16 cellular contexts compared by ENCODE assay signal in genomic region chr4:7756561-7757355, GRCh38.
DNase-seq lines count a peak whose midpoint lies in the region; ATAC-seq and TF ChIP-seq lines count a peak whose summit lies in the region.
"Had no signal": no experiment of that assay in that cellular context is flagged by ENCODE, and none has a peak within 500 bp of the region (broad histone marks: within the 10 kb centered on the region; RNA-seq: fewer than 3 reads in every experiment).

No MANE protein-coding gene starts in this region.

- peak overlapping the region; percentile 85 for H3K14ac ChIP-seq in neuronal stem cell (ENCODE audit: low read length)

- no peaks in the 10 kb centered on the region for H3K36me3 ChIP-seq in CD8-positive, alpha-beta T cell (ENCODE audit: insufficient read depth, low read length)
- peaks cover 0 to 2% of the 10 kb centered on the region in 2 donors for H3K36me3 ChIP-seq in neuronal stem cell (replicated peaks in 1 of 2; ENCODE audit: control insufficient read depth in 2 of 2, insufficient read depth in 2 of 2, low read length in 2 of 2)
- peaks cover 0 to 20% of the 10 kb centered on the region in 2 donors for H3K36me3 ChIP-seq in gastroesophageal sphincter

- H2BK5ac ChIP-seq in neuronal stem cell (ENCODE audit: low read length), result peak overlapping the region; percentile 17

- H4K8ac ChIP-seq in neuronal stem cell (ENCODE audit: low read depth, low read length), result no peak overlapping the region

- H2AK5ac ChIP-seq in neuronal stem cell (ENCODE audit: low read depth, low read length), result peak overlapping the region; percentile 89

- H3K36me3 Mint-ChIP-seq in CD8-positive, alpha-beta T cell, result peaks cover 4% of the 10 kb centered on the region
- H3K36me3 Mint-ChIP-seq in central memory CD8-positive, alpha-beta T cell (ENCODE audit: insufficient read depth), result peaks cover 6% of the 10 kb centered on the region
- peaks cover 4% of the 10 kb centered on the region for H3K36me3 Mint-ChIP-seq in activated CD4-positive, alpha-beta T cell treated with anti-CD3 and anti-CD28 coated beads for 36 hours (ENCODE audit: low read depth)

- H3K4me1 ChIP-seq in CD8-positive, alpha-beta T cell (ENCODE audit: insufficient read depth, low read length), result peaks cover 32% of the 10 kb centered on the region
- H3K4me1 ChIP-seq in neuronal stem cell (ENCODE audit: control insufficient read depth in 2 of 2, insufficient read depth in 1 of 2, low read depth in 1 of 2, low read length in 2 of 2) (peaks cover 9 to 17% of the 10 kb centered on the region in 2 donors), gastroesophageal sphincter (peaks cover 0 to 42% (median 6%) of the 10 kb centered on the region in 3 donors)
- H3K4me1 ChIP-seq: BE2C had no signal

- no peak for ATAC-seq in CD8-positive, alpha-beta T cell
- no peak for ATAC-seq in central memory CD8-positive, alpha-beta T cell (replicated peaks; ENCODE audit: extremely low read depth, poor library complexity, severe bottlenecking)
- ATAC-seq in gastroesophageal sphincter, result no peak
- no peak for ATAC-seq in activated CD4-positive, alpha-beta T cell treated with anti-CD3 and anti-CD28 coated beads for 36 hours

- no peaks in the 10 kb centered on the region for H3K27me3 Mint-ChIP-seq in CD8-positive, alpha-beta T cell (ENCODE audit: low read depth)
- no peaks in the 10 kb centered on the region for H3K27me3 Mint-ChIP-seq in central memory CD8-positive, alpha-beta T cell
- H3K27me3 Mint-ChIP-seq in activated CD4-positive, alpha-beta T cell treated with anti-CD3 and anti-CD28 coated beads for 36 hours, result no peaks in the 10 kb centered on the region
- H3K27me3 Mint-ChIP-seq: progenitor cell of endocrine pancreas had no signal

- H2AFZ ChIP-seq in neuronal stem cell (ENCODE audit: low read length), result no peak overlapping the region

- peaks cover 2% of the 10 kb centered on the region for H3K79me1 ChIP-seq in neuronal stem cell (ENCODE audit: low read depth, low read length)

- H3K4me3 Mint-ChIP-seq in CD8-positive, alpha-beta T cell, result no peak overlapping the region
- no peak overlapping the region for H3K4me3 Mint-ChIP-seq in central memory CD8-positive, alpha-beta T cell
- no peak overlapping the region for H3K4me3 Mint-ChIP-seq in activated CD4-positive, alpha-beta T cell treated with anti-CD3 and anti-CD28 coated beads for 36 hours

- H3K9ac ChIP-seq in neuronal stem cell (ENCODE audit: low read depth, low read length, poor library complexity), result peak overlapping the region; percentile 68

- TF ChIP-seq EP300 in gastroesophageal sphincter (IDR thresholded peaks at IDR 0.05), result no peak

- DNase-seq in CD8-positive, alpha-beta T cell, result no peak
- DNase-seq in OCI-M1 (lab: John Stamatoyannopoulos, UW), result peak; percentile 2
- DNase-seq in central memory CD8-positive, alpha-beta T cell (ENCODE audit: low spot score in 2 of 2), result no peak
- DNase-seq in neuronal stem cell (ENCODE audit: low spot score), result no peak
- DNase-seq in central memory CD4-positive, alpha-beta T cell, result no peak
- no peak for DNase-seq in activated CD4-positive, alpha-beta T cell treated with anti-CD3 and anti-CD28 coated beads for 36 hours
- DNase-seq: activated naive CD4-positive, alpha-beta T cell treated with Interleukin-2 at 50 U/mL for 16 hours; BE2C; DMS53; effector memory CD4-positive, alpha-beta T cell; GOT3; NCI-H187 treated with DMSO at 0.1 percent for 48 hours; NCI-H524; stimulated activated CD4-positive, alpha-beta T cell treated with anti-CD3 and anti-CD28 coated beads, Interleukin-15, amount 100 ng/mL, for 24 hours had no signal

- no peak for TF ChIP-seq POLR2A in gastroesophageal sphincter (IDR thresholded peaks at IDR 0.05)

- no peaks in the 10 kb centered on the region for H3K27me3 ChIP-seq in CD8-positive, alpha-beta T cell (ENCODE audit: insufficient read depth, low read length)
- H3K27me3 ChIP-seq in neuronal stem cell (ENCODE audit: control insufficient read depth in 3 of 3, insufficient read depth in 3 of 3, low read depth in 1 of 3, low read length in 3 of 3) (peaks cover 0 to 6% (median 0%) of the 10 kb centered on the region in 3 experiments), gastroesophageal sphincter (no peaks in the 10 kb centered on the region)
- H3K27me3 ChIP-seq: BE2C had no signal

- H3K18ac ChIP-seq in neuronal stem cell (ENCODE audit: low read length), result peak overlapping the region; percentile 63

- intact Hi-C loops in CD8-positive, alpha-beta T cell (cut with DNase I, micrococcal nuclease), result loop anchor here in 1 of 2 experiments (5.0 kb wide), 2 partner anchors 401 to 654 kb away; partner anchors contain the start of gene ABLIM2
- intact Hi-C loops in activated CD4-positive, alpha-beta T cell treated with anti-CD3 and anti-CD28 coated beads for 36 hours (cut with DNase I, micrococcal nuclease), result no loop called here

- no peak overlapping the region for H3K4me3 ChIP-seq in CD8-positive, alpha-beta T cell (ENCODE audit: low read depth, low read length)
- H3K4me3 ChIP-seq in neuronal stem cell (ENCODE audit: low read length in 2 of 2) (no peak overlapping the region), gastroesophageal sphincter (no peak overlapping the region)

- no peak overlapping the region for H4K91ac ChIP-seq in neuronal stem cell (ENCODE audit: low read depth, low read length, poor library complexity)

- peak overlapping the region; percentile 10 for H3K27ac Mint-ChIP-seq in CD8-positive, alpha-beta T cell
- peak overlapping the region; percentile 86 for H3K27ac Mint-ChIP-seq in central memory CD8-positive, alpha-beta T cell (ENCODE audit: low read depth)
- H3K27ac Mint-ChIP-seq in activated CD4-positive, alpha-beta T cell treated with anti-CD3 and anti-CD28 coated beads for 36 hours, result no peak overlapping the region
- H3K27ac Mint-ChIP-seq: progenitor cell of endocrine pancreas had no signal

- WGBS in neuronal stem cell (ENCODE audit: extremely low coverage in 2 of 2, insufficient read length in 2 of 2, insufficient replicate concordance in 1 of 2), 2 donors, result no CpG with 5 or more reads among the region's 32 CpGs
- WGBS in gastroesophageal sphincter (ENCODE audit: low coverage in 1 of 2), 2 donors, result 82% methylated on average over 5 of the region's 32 CpGs; no CpG with 5 or more reads in 1 of the 2 donors

- peaks cover 27% of the 10 kb centered on the region for H3K4me1 Mint-ChIP-seq in CD8-positive, alpha-beta T cell (ENCODE audit: low read depth)
- H3K4me1 Mint-ChIP-seq in central memory CD8-positive, alpha-beta T cell, result peaks cover 18% of the 10 kb centered on the region
- peaks cover 26% of the 10 kb centered on the region for H3K4me1 Mint-ChIP-seq in activated CD4-positive, alpha-beta T cell treated with anti-CD3 and anti-CD28 coated beads for 36 hours

- TF ChIP-seq CTCF in CD8-positive, alpha-beta T cell (IDR thresholded peaks at IDR 0.05), result no peak
- TF ChIP-seq CTCF in gastroesophageal sphincter (IDR thresholded peaks at IDR 0.05), result no peak

- H3K23ac ChIP-seq in neuronal stem cell (ENCODE audit: low read depth, low read length, poor library complexity), result no peak overlapping the region

- H3K4me2 ChIP-seq in neuronal stem cell (ENCODE audit: insufficient read depth, low read length, poor library complexity, severe bottlenecking), result no peak overlapping the region

- no peaks in the 10 kb centered on the region for H3K9me3 Mint-ChIP-seq in CD8-positive, alpha-beta T cell
- H3K9me3 Mint-ChIP-seq in central memory CD8-positive, alpha-beta T cell, result no peaks in the 10 kb centered on the region
- H3K9me3 Mint-ChIP-seq in activated CD4-positive, alpha-beta T cell treated with anti-CD3 and anti-CD28 coated beads for 36 hours (ENCODE audit: low read depth), result no peaks in the 10 kb centered on the region

- peak overlapping the region; percentile 41 for H3K4ac ChIP-seq in neuronal stem cell (ENCODE audit: low read length)

- peak overlapping the region; percentile 33 for H2BK120ac ChIP-seq in neuronal stem cell (ENCODE audit: low read depth, low read length)

- CTCF ChIA-PET in CD8-positive, alpha-beta T cell (lab: Charles Lee), result interaction anchor here (1.1 kb wide), 1 partner anchor 230 kb away, joined by 3 read pairs; no protein-coding TSS in a partner anchor
- CTCF ChIA-PET in activated CD4-positive, alpha-beta T cell treated with anti-CD3 and anti-CD28 coated beads for 36 hours (lab: Charles Lee), result no interaction called here

- peak overlapping the region; percentile 25 for H2BK12ac ChIP-seq in neuronal stem cell (ENCODE audit: low read length)

- H3K9me3 ChIP-seq in CD8-positive, alpha-beta T cell (ENCODE audit: low read length), result no peaks in the 10 kb centered on the region
- H3K9me3 ChIP-seq in neuronal stem cell (replicated peaks in 1 of 2; ENCODE audit: control insufficient read depth in 2 of 2, insufficient read depth in 1 of 2, low read depth in 1 of 2, low read length in 2 of 2) (no peaks in the 10 kb centered on the region), gastroesophageal sphincter (no peaks in the 10 kb centered on the region)
- H3K9me3 ChIP-seq: BE2C had no signal

- no peak overlapping the region for H3K27ac ChIP-seq in CD8-positive, alpha-beta T cell (ENCODE audit: low read depth, low read length)
- no peak overlapping the region for H3K27ac ChIP-seq in neuronal stem cell (replicated peaks; ENCODE audit: low read length)
- H3K27ac ChIP-seq in gastroesophageal sphincter, result peak overlapping the region in 2 of 4 donors; percentile 48 to 62

- POLR2A ChIA-PET in CD8-positive, alpha-beta T cell (lab: Charles Lee), result interaction anchor here (0.5 kb wide), 1 partner anchor 1100 kb away, joined by 4 read pairs; no protein-coding TSS in a partner anchor
- POLR2A ChIA-PET in activated CD4-positive, alpha-beta T cell treated with anti-CD3 and anti-CD28 coated beads for 36 hours (lab: Charles Lee), result no interaction called here

- H2BK15ac ChIP-seq in neuronal stem cell (ENCODE audit: low read length), result peak overlapping the region; percentile 65
